ENCODE assay signal across 1 cellular context in the genomic region with DNA sequence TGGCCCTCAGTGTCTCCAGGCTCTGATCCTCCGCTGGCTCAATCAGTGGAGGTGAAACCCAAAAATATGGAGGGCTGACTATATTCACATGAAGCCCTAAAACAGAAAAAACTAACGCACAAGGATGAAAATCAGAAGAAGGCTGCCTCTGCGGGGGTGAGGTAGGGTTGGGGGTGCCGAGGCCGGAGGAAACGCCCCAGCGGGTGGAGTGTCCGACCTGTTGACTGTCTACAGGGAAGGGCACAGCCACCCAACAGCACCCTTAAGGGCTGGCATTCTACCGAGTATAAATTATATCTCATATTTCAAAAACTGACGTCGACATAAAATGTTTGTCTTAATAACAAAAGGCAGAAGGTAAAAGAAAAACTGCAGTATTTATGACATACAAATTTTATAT.
TF ChIP-seq lines count a peak whose summit lies in the region.

No MANE protein-coding gene starts in this region.

TF ChIP-seq in GM23338, 12 proteins besides CTCF, POLR2A, EP300 and RAD21 (continued from another document):
- TF ChIP-seq, protein P1, sequence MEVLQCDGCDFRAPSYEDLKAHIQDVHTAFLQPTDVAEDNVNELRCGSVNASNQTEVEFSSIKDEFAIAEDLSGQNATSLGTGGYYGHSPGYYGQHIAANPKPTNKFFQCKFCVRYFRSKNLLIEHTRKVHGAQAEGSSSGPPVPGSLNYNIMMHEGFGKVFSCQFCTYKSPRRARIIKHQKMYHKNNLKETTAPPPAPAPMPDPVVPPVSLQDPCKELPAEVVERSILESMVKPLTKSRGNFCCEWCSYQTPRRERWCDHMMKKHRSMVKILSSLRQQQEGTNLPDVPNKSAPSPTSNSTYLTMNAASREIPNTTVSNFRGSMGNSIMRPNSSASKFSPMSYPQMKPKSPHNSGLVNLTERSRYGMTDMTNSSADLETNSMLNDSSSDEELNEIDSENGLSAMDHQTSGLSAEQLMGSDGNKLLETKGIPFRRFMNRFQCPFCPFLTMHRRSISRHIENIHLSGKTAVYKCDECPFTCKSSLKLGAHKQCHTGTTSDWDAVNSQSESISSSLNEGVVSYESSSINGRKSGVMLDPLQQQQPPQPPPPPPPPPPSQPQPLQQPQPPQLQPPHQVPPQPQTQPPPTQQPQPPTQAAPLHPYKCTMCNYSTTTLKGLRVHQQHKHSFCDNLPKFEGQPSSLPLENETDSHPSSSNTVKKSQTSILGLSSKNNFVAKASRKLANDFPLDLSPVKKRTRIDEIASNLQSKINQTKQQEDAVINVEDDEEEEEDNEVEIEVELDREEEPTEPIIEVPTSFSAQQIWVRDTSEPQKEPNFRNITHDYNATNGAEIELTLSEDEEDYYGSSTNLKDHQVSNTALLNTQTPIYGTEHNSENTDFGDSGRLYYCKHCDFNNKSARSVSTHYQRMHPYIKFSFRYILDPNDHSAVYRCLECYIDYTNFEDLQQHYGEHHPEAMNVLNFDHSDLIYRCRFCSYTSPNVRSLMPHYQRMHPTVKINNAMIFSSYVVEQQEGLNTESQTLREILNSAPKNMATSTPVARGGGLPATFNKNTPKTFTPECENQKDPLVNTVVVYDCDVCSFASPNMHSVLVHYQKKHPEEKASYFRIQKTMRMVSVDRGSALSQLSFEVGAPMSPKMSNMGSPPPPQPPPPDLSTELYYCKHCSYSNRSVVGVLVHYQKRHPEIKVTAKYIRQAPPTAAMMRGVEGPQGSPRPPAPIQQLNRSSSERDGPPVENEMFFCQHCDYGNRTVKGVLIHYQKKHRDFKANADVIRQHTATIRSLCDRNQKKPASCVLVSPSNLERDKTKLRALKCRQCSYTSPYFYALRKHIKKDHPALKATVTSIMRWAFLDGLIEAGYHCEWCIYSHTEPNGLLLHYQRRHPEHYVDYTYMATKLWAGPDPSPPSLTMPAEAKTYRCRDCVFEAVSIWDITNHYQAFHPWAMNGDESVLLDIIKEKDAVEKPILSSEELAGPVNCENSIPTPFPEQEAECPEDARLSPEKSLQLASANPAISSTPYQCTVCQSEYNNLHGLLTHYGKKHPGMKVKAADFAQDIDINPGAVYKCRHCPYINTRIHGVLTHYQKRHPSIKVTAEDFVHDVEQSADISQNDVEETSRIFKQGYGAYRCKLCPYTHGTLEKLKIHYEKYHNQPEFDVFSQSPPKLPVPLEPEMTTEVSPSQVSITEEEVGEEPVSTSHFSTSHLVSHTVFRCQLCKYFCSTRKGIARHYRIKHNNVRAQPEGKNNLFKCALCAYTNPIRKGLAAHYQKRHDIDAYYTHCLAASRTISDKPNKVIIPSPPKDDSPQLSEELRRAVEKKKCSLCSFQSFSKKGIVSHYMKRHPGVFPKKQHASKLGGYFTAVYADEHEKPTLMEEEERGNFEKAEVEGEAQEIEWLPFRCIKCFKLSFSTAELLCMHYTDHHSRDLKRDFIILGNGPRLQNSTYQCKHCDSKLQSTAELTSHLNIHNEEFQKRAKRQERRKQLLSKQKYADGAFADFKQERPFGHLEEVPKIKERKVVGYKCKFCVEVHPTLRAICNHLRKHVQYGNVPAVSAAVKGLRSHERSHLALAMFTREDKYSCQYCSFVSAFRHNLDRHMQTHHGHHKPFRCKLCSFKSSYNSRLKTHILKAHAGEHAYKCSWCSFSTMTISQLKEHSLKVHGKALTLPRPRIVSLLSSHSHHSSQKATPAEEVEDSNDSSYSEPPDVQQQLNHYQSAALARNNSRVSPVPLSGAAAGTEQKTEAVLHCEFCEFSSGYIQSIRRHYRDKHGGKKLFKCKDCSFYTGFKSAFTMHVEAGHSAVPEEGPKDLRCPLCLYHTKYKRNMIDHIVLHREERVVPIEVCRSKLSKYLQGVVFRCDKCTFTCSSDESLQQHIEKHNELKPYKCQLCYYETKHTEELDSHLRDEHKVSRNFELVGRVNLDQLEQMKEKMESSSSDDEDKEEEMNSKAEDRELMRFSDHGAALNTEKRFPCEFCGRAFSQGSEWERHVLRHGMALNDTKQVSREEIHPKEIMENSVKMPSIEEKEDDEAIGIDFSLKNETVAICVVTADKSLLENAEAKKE (CRISPR knock-in tag; IDR thresholded peaks at IDR 0.05): no peak
- TF ChIP-seq POLR2AphosphoS5 (IDR thresholded peaks at IDR 0.05; ENCODE audit: low read depth) (no peak), NANOG (IDR thresholded peaks at IDR 0.05; ENCODE audit: borderline replicate concordance) (no peak), EZH2phosphoT487 (IDR thresholded peaks at IDR 0.05; ENCODE audit: unreplicated experiment) (no peak), JUNB (IDR thresholded peaks at IDR 0.05; ENCODE audit: unreplicated experiment) (no peak), CREB1 (CRISPR knock-in tag; IDR thresholded peaks at IDR 0.05; ENCODE audit: low read depth) (no peak), ZNF114 (CRISPR knock-in tag; IDR thresholded peaks at IDR 0.05) (no peak), ZNF331 (CRISPR knock-in tag; IDR thresholded peaks at IDR 0.05; ENCODE audit: low read depth) (no peak), EZH2 (IDR thresholded peaks at IDR 0.05; ENCODE audit: low read depth, unreplicated experiment) (no peak)
- TF ChIP-seq, protein P2, sequence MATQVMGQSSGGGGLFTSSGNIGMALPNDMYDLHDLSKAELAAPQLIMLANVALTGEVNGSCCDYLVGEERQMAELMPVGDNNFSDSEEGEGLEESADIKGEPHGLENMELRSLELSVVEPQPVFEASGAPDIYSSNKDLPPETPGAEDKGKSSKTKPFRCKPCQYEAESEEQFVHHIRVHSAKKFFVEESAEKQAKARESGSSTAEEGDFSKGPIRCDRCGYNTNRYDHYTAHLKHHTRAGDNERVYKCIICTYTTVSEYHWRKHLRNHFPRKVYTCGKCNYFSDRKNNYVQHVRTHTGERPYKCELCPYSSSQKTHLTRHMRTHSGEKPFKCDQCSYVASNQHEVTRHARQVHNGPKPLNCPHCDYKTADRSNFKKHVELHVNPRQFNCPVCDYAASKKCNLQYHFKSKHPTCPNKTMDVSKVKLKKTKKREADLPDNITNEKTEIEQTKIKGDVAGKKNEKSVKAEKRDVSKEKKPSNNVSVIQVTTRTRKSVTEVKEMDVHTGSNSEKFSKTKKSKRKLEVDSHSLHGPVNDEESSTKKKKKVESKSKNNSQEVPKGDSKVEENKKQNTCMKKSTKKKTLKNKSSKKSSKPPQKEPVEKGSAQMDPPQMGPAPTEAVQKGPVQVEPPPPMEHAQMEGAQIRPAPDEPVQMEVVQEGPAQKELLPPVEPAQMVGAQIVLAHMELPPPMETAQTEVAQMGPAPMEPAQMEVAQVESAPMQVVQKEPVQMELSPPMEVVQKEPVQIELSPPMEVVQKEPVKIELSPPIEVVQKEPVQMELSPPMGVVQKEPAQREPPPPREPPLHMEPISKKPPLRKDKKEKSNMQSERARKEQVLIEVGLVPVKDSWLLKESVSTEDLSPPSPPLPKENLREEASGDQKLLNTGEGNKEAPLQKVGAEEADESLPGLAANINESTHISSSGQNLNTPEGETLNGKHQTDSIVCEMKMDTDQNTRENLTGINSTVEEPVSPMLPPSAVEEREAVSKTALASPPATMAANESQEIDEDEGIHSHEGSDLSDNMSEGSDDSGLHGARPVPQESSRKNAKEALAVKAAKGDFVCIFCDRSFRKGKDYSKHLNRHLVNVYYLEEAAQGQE (IDR thresholded peaks at IDR 0.05; ENCODE audit: unreplicated experiment): no peak
- TF ChIP-seq, protein P3, sequence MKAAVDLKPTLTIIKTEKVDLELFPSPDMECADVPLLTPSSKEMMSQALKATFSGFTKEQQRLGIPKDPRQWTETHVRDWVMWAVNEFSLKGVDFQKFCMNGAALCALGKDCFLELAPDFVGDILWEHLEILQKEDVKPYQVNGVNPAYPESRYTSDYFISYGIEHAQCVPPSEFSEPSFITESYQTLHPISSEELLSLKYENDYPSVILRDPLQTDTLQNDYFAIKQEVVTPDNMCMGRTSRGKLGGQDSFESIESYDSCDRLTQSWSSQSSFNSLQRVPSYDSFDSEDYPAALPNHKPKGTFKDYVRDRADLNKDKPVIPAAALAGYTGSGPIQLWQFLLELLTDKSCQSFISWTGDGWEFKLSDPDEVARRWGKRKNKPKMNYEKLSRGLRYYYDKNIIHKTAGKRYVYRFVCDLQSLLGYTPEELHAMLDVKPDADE (IDR thresholded peaks at IDR 0.05): no peak
TF ChIP-seq in GM23338: peak in this region for 0.
